ENCODE assay signal across 1 cellular context in the genomic region with DNA sequence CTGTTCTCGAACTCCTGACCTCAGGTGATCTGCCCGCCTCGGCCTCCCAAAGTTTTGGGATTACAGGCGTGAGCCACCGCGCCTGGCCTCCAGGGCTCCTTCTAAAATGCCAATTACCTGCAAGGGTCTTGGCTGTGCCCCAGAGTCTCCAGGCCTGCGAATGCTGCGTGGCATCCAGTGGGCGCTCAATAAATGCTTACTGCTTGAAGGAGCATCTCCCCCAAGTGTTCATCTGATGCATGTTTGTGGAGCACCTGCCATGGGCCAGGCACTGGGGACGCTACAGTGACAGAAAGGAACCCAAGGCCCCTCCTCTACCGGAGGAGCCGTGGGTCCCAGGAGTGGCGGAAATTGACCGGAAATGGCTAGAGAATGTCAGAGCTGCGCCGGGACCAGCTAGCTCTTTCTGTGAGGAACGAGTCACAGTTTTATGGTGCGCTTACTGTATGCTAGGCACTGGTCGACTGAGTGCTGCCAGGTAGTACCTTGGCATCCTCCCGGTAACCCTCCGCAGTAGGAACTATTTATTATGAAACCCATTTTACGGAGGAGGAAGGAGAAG.
TF ChIP-seq lines count a peak whose summit lies in the region.

No MANE protein-coding gene starts in this region.

TF ChIP-seq in H1, 55 proteins besides CTCF, POLR2A, EP300 and RAD21:
- TF ChIP-seq TCF12 (IDR thresholded peaks at IDR 0.05; ENCODE audit: low read depth, low read length) = no peak
- TF ChIP-seq TAF1 (IDR thresholded peaks at IDR 0.05; ENCODE audit: low read depth, low read length) = no peak
- no peak for TF ChIP-seq RNF2 (IDR thresholded peaks at IDR 0.05; ENCODE audit: borderline replicate concordance, low read depth, low read length, missing control alignments, poor library complexity, severe bottlenecking)
- TF ChIP-seq, protein P1, sequence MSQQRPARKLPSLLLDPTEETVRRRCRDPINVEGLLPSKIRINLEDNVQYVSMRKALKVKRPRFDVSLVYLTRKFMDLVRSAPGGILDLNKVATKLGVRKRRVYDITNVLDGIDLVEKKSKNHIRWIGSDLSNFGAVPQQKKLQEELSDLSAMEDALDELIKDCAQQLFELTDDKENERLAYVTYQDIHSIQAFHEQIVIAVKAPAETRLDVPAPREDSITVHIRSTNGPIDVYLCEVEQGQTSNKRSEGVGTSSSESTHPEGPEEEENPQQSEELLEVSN (IDR thresholded peaks at IDR 0.05) = no peak
- TF ChIP-seq HDAC2 (IDR thresholded peaks at IDR 0.05; ENCODE audit: borderline replicate concordance in 1 of 2, low read depth in 2 of 2, low read length in 2 of 2) = no peak
- TF ChIP-seq BRCA1 (IDR thresholded peaks at IDR 0.05; ENCODE audit: low read depth, low read length) = no peak
- TF ChIP-seq ATF3 (IDR thresholded peaks at IDR 0.05; ENCODE audit: insufficient read depth, low read depth, low read length) = no peak
- no peak for TF ChIP-seq RBBP5 (IDR thresholded peaks at IDR 0.05; ENCODE audit: borderline replicate concordance, low read depth, low read length)
- TF ChIP-seq PHF8 (conservative IDR thresholded peaks at IDR 0.05; ENCODE audit: low read depth, low read length) = no peak
- TF ChIP-seq JUND (IDR thresholded peaks at IDR 0.05; ENCODE audit: low read length) = no peak
- TF ChIP-seq NRF1 (IDR thresholded peaks at IDR 0.05; ENCODE audit: low read depth, low read length) = no peak
- no peak for TF ChIP-seq CTBP2 (IDR thresholded peaks at IDR 0.05; ENCODE audit: borderline replicate concordance, insufficient read depth, insufficient read length, low read length)
- TF ChIP-seq TBP (IDR thresholded peaks at IDR 0.05; ENCODE audit: low read depth, low read length) = no peak
- no peak for TF ChIP-seq SIRT6 (IDR thresholded peaks at IDR 0.05; ENCODE audit: low read length)
- no peak for TF ChIP-seq RXRA (IDR thresholded peaks at IDR 0.05; ENCODE audit: insufficient read depth, low read depth, low read length)
- no peak for TF ChIP-seq CHD2 (IDR thresholded peaks at IDR 0.05; ENCODE audit: low read length)
- no peak for TF ChIP-seq GABPA (IDR thresholded peaks at IDR 0.05; ENCODE audit: borderline replicate concordance, insufficient read depth, low read length)
- TF ChIP-seq SP1 (IDR thresholded peaks at IDR 0.05; ENCODE audit: low read depth, low read length) = no peak
- TF ChIP-seq SP4 (IDR thresholded peaks at IDR 0.05; ENCODE audit: low read length) = no peak
